In genomic region chr22:43337385-43337784, GRCh38 we compare ENCODE assay signal across 7 cellular contexts.
"Had no signal": no experiment of that assay in that cellular context is flagged by ENCODE, and none has a peak within 500 bp of the region (broad histone marks: within the 10 kb centered on the region; RNA-seq: fewer than 3 reads in every experiment).

No MANE protein-coding gene starts in this region.

- H3K27ac Mint-ChIP-seq: activated CD4-positive, alpha-beta memory T cell treated with anti-CD3 and anti-CD28 coated beads, Interleukin-2, amount 10 ng/mL, durations not matched to agents 7 days and 5 days had no signal

- H3K4me3 Mint-ChIP-seq: activated CD4-positive, alpha-beta memory T cell treated with anti-CD3 and anti-CD28 coated beads, Interleukin-2, amount 10 ng/mL, durations not matched to agents 7 days and 5 days had no signal

- DNase-seq: activated CD4-positive, alpha-beta memory T cell treated with anti-CD3 and anti-CD28 coated beads, Interleukin-2, amount 10 ng/mL, durations not matched to agents 7 days and 5 days; activated CD8-positive, alpha-beta memory T cell treated with anti-CD3 and anti-CD28 coated beads, Interleukin-2, amount 50 U/mL, for 48 hours; dorsolateral prefrontal cortex; left ventricle myocardium inferior; mesenchymal stem cell; ovary; tibial artery had no signal

- H3K9me3 Mint-ChIP-seq: activated CD4-positive, alpha-beta memory T cell treated with anti-CD3 and anti-CD28 coated beads, Interleukin-2, amount 10 ng/mL, durations not matched to agents 7 days and 5 days had no signal
